In genomic region chr2:27323592-27324285, GRCh38 we compare ENCODE assay signal across 1 cellular context.
TF ChIP-seq lines count a peak whose summit lies in the region.

No MANE protein-coding gene starts in this region.

TF ChIP-seq in endothelial cell of umbilical vein, 7 proteins besides CTCF, POLR2A, EP300 and RAD21:
- TF ChIP-seq GATA2 (IDR thresholded peaks at IDR 0.05; ENCODE audit: insufficient read depth, insufficient read length, low read depth, low read length) (no peak), EZH2 (IDR thresholded peaks at IDR 0.05; ENCODE audit: borderline replicate concordance, low read depth, low read length, severe bottlenecking) (no peak), POLR2AphosphoS5 (IDR thresholded peaks at IDR 0.05; ENCODE audit: insufficient read depth, low read depth, low read length) (no peak), MYC (IDR thresholded peaks at IDR 0.05; ENCODE audit: low read depth, low read length) (no peak), MAX (IDR thresholded peaks at IDR 0.05; ENCODE audit: insufficient read depth, insufficient read length) (no peak)
